ENCODE assay signal across 8 cellular contexts in genomic region chr10:74175510-74176379, GRCh38. TPM values are rescaled to one million over a fixed set of nuclear protein-coding genes. Genes with fewer than 3 reads are reported as not detected.
DNase-seq lines count a peak whose midpoint lies in the region; ATAC-seq, FAIRE-seq and TF ChIP-seq lines count a peak whose summit lies in the region.

No MANE protein-coding gene starts in this region.

- no peaks in the 10 kb centered on the region for H3K9me1 ChIP-seq in K562 (ENCODE audit: control insufficient read depth, insufficient read depth, low read length)

- in situ Hi-C loops in K562 (cut with MboI) = no loop called here

- H2BK5ac ChIP-seq in mesenchymal stem cell (ENCODE audit: low read depth, low read length, poor library complexity, severe bottlenecking) = no peak overlapping the region

- no peak overlapping the region for H3K14ac ChIP-seq in mesenchymal stem cell (ENCODE audit: low read length in 2 of 2)

- TF ChIP-seq CTCF in right atrium auricular region (IDR thresholded peaks at IDR 0.05) (no peak), K562 (IDR thresholded peaks at IDR 0.05 in 2 of 3, conservative IDR thresholded peaks at IDR 0.05 in 1 of 3; ENCODE audit: insufficient read depth in 2 of 3, low read depth in 1 of 3, low read length in 3 of 3) (no peak), vagina (IDR thresholded peaks at IDR 0.05) (no peak)

- no peak overlapping the region for H2BK12ac ChIP-seq in mesenchymal stem cell (ENCODE audit: low read length in 2 of 2)

- H4K8ac ChIP-seq in mesenchymal stem cell (ENCODE audit: low read length) = peak overlapping the region; percentile 66

- H3K9ac ChIP-seq in K562 (ENCODE audit: insufficient read depth in 1 of 2, low read depth in 2 of 2, low read length in 2 of 2) = peak overlapping the region; percentile 95 to 98
- H3K9ac ChIP-seq in mesenchymal stem cell (ENCODE audit: low read length) = peak overlapping the region; percentile 99

- no peak for TF ChIP-seq POLR2A in K562 (conservative IDR thresholded peaks at IDR 0.05)
- TF ChIP-seq POLR2A in vagina (IDR thresholded peaks at IDR 0.05) = no peak

- peak overlapping the region; percentile 98 for H2AFZ ChIP-seq in K562 (ENCODE audit: low read depth, low read length)
- peak overlapping the region; percentile 10 for H2AFZ ChIP-seq in mesenchymal stem cell (ENCODE audit: low read depth, low read length)

- no peak overlapping the region for H2BK15ac ChIP-seq in mesenchymal stem cell (ENCODE audit: low read depth, poor library complexity, severe bottlenecking)

- DNase-seq in right atrium auricular region (ENCODE audit: low spot score) = no peak
- no peak for DNase-seq in Right ventricle myocardium inferior (ENCODE audit: missing footprints)
- DNase-seq in K562 (ENCODE audit: extremely low read depth in 1 of 4, low spot score in 3 of 4) = no peak
- no peak for DNase-seq in mesenchymal stem cell
- DNase-seq in vagina (ENCODE audit: extremely low spot score in 2 of 2) = no peak
- no peak for DNase-seq in posterior cingulate gyrus
- no peak for DNase-seq in GM03348 (ENCODE audit: low spot score)

- H2BK120ac ChIP-seq in mesenchymal stem cell (ENCODE audit: low read depth, low read length) = no peak overlapping the region

- POLR2A ChIA-PET in K562 (lab: Yijun Ruan, JAX) = interaction anchor here (0.6 to 3.4 kb wide), 12 partner anchors 8 to 1547 kb away, joined by 3 to 43 read pairs (median 4); partner anchors contain the start of genes ADK and AP3M1

- ATAC-seq in Right ventricle myocardium inferior (no peak), K562 (no peak), GM21423 (IDR thresholded peaks at IDR 0.05; ENCODE audit: unreplicated experiment) (no peak)

- H3K4me3 ChIP-seq in right atrium auricular region = peak overlapping the region; percentile 66 to 75
- H3K4me3 ChIP-seq in K562 = peak overlapping the region; percentile 73
- H3K4me3 ChIP-seq in mesenchymal stem cell (ENCODE audit: insufficient read depth in 1 of 2, low read depth in 1 of 2, low read length in 2 of 2) = peak overlapping the region; percentile 74 to 100
- peak overlapping the region; percentile 51 to 70 for H3K4me3 ChIP-seq in vagina

- no peak overlapping the region for H2AK5ac ChIP-seq in mesenchymal stem cell (ENCODE audit: low read length, severe bottlenecking)

- intact Hi-C loops in Right ventricle myocardium inferior (cut with DNase I) (loop anchor here (2.0 kb wide), 1 partner anchor 25 kb away; the partner anchor contains the start of genes ADK and AP3M1), K562 (cut with micrococcal nuclease) (loop anchor here (2.0 kb wide), 1 partner anchor 25 kb away; the partner anchor contains the start of genes ADK and AP3M1), vagina (cut with DNase I) (loop anchor here (1.0 kb wide), 1 partner anchor 25 kb away; the partner anchor contains the start of gene AP3M1), posterior cingulate gyrus (cut with DNase I) (loop anchor here (2.0 kb wide), 1 partner anchor 25 kb away; the partner anchor contains the start of genes ADK and AP3M1)

- H3K79me1 ChIP-seq in mesenchymal stem cell (replicated peaks; ENCODE audit: low read length, poor library complexity, severe bottlenecking) = peaks cover 4% of the 10 kb centered on the region

- H3K4ac ChIP-seq in mesenchymal stem cell (ENCODE audit: low read depth in 1 of 2, low read length in 2 of 2) = peak overlapping the region in 1 of 2 experiments; percentile 60

- no peak for FAIRE-seq in K562 (lab: Jason Lieb, UNC)

- H3K4me1 ChIP-seq in right atrium auricular region = peaks cover 0 to 18% of the 10 kb centered on the region in 2 donors
- peaks cover 13 to 17% of the 10 kb centered on the region in 2 experiments; a peak in 4 of 5 replicates for H3K4me1 ChIP-seq in K562 (replicated peaks in 1 of 2; ENCODE audit: control insufficient read depth in 2 of 2, insufficient read depth in 2 of 2, low read length in 2 of 2)
- H3K4me1 ChIP-seq in mesenchymal stem cell (ENCODE audit: control insufficient read depth, insufficient read depth, low read depth, low read length) = no peaks in the 10 kb centered on the region
- peaks cover 22% of the 10 kb centered on the region for H3K4me1 ChIP-seq in vagina

- no peaks in the 10 kb centered on the region for H4K20me1 ChIP-seq in K562 (replicated peaks; ENCODE audit: control insufficient read depth, insufficient read depth, low read length)

- no peak for TF ChIP-seq RAD21 in K562 (CRISPR knock-in tag; conservative IDR thresholded peaks at IDR 0.05 in 1 of 2, IDR thresholded peaks at IDR 0.05 in 1 of 2)

- CTCF ChIA-PET in K562 (lab: Yijun Ruan, JAX; ENCODE audit: low intra/inter-chr PET ratio) = no interaction called here

- H3K36me3 ChIP-seq in right atrium auricular region (no peaks in the 10 kb centered on the region), K562 (ENCODE audit: control insufficient read depth, insufficient read depth, low read length) (peaks cover 6% of the 10 kb centered on the region; the same call in 1 of the 3 replicates), mesenchymal stem cell (ENCODE audit: control insufficient read depth in 1 of 2, insufficient read depth in 2 of 2, low read depth in 1 of 2, low read length in 2 of 2) (no peaks in the 10 kb centered on the region), vagina (no peaks in the 10 kb centered on the region)

- peak overlapping the region; percentile 99 for H3K4me2 ChIP-seq in K562 (ENCODE audit: insufficient read depth, low read length)
- peak overlapping the region; percentile 81 for H3K4me2 ChIP-seq in mesenchymal stem cell (ENCODE audit: low read length, poor library complexity, severe bottlenecking)

- BruUV-seq in K562 (replicated peaks; lab: Mats Ljungman, UMichigan) = TSS peak; percentile 95

- peak overlapping the region; percentile 83 to 85 for H3K27ac ChIP-seq in right atrium auricular region
- H3K27ac ChIP-seq in K562 (ENCODE audit: extremely low read depth, low read depth, low read length) = peak overlapping the region; percentile 93
- peak overlapping the region; percentile 82 for H3K27ac ChIP-seq in mesenchymal stem cell (ENCODE audit: low read length, poor library complexity, severe bottlenecking)
- H3K27ac ChIP-seq in vagina = peak overlapping the region; percentile 83

- WGBS in K562 (ENCODE audit: insufficient coverage, low coverage, missing lambda C conversion rate) = 20% methylated on average over 10 of the region's 10 CpGs
- WGBS in mesenchymal stem cell = 27% methylated on average over 8 of the region's 10 CpGs

- TF ChIP-seq EP300 in K562 (IDR thresholded peaks at IDR 0.05; ENCODE audit: low read length) = no peak

- peak overlapping the region; percentile 82 to 89 for H3K18ac ChIP-seq in mesenchymal stem cell (ENCODE audit: low read depth in 1 of 2, low read length in 2 of 2)

- H3K27me3 ChIP-seq in right atrium auricular region = no peaks in the 10 kb centered on the region
- H3K27me3 ChIP-seq in K562 (ENCODE audit: control insufficient read depth in 2 of 2, insufficient read depth in 2 of 2, low read length in 2 of 2) = no peaks in the 10 kb centered on the region
- no peaks in the 10 kb centered on the region for H3K27me3 ChIP-seq in mesenchymal stem cell (ENCODE audit: control insufficient read depth in 1 of 2, insufficient read depth in 1 of 2, low read length in 2 of 2)
- no peaks in the 10 kb centered on the region for H3K27me3 ChIP-seq in vagina

- H3K23ac ChIP-seq in mesenchymal stem cell (ENCODE audit: low read length in 2 of 2) = no peak overlapping the region

- H3K79me2 ChIP-seq in K562 (ENCODE audit: control insufficient read depth, insufficient read depth, low read length) = peaks cover 44% of the 10 kb centered on the region

- H4K91ac ChIP-seq in mesenchymal stem cell (ENCODE audit: low read length) = no peak overlapping the region

- H3K9me3 ChIP-seq in right atrium auricular region = no peaks in the 10 kb centered on the region
- no peaks in the 10 kb centered on the region for H3K9me3 ChIP-seq in K562 (replicated peaks; ENCODE audit: control insufficient read depth, insufficient read depth, low read depth, low read length)
- H3K9me3 ChIP-seq in mesenchymal stem cell (ENCODE audit: control insufficient read depth, low read length) = no peaks in the 10 kb centered on the region
- H3K9me3 ChIP-seq in vagina = no peaks in the 10 kb centered on the region

RNA-seq across cellular contexts. Expression of gene ADK, which starts 24.7 kb away (rescaled TPM):
- total RNA-seq in right atrium auricular region (10 to 100 TPM; 23.7 to 31.6 TPM), Right ventricle myocardium inferior (41.4 TPM), K562 (2014; rRNA removed) (50.5 and 54.2 TPM in 2 replicates), K562 (2014; rRNA removed; fragmentation: Illumina TruSeq; extraction: Trizol) (72.6 and 87.9 TPM in 2 replicates), K562 (2015; rRNA removed; fragmentation: Illumina TruSeq; extraction: Trizol) (61.1 and 65.4 TPM in 2 replicates), K562 (2021) (73.6 and 75.1 TPM in 2 replicates), vagina (46.2 TPM)
- 43.7 and 86.9 TPM in 2 replicates for total RNA-seq in K562 (2011; cell fraction: chromatin; rRNA removed; ENCODE audit: low replicate concordance)
- 26.2 and 32.6 TPM in 2 replicates for total RNA-seq in K562 (2011; cell fraction: nucleolus; rRNA removed)
- 31.7 and 37.8 TPM in 2 replicates for total RNA-seq in K562 (2011; cell fraction: nucleoplasm; rRNA removed)
- polyA plus RNA-seq in K562 (2011; rRNA removed) (55.4 and 88.5 TPM in 2 replicates), K562 (2014; fragmentation: Illumina TruSeq; extraction: Trizol) (77.8 and 78.9 TPM in 2 replicates), K562 (2014; fragmentation: Nextera tagmentation; extraction: Ambion mirVana) (10 to 100 TPM; 83.6 to 97.8 TPM), K562 (2014; rRNA removed) (65.8 and 71.0 TPM in 2 replicates)
- 15.0 and 24.2 TPM in 2 replicates for polyA plus RNA-seq in K562 (2011; cell fraction: cytosol; rRNA removed)
- 10.0 and 16.4 TPM in 2 replicates for polyA plus RNA-seq in K562 (2011; cell fraction: nucleus; rRNA removed)
- 42.2 and 50.7 TPM in 2 replicates for polyA plus RNA-seq in K562 (2012)
- polyA minus RNA-seq in K562 (2011; rRNA and poly(A)+ RNA removed) = 59.0 and 60.1 TPM in 2 replicates
- polyA minus RNA-seq in K562 (2011; cell fraction: cytosol; rRNA and poly(A)+ RNA removed) = 15.1 and 21.9 TPM in 2 replicates
- polyA minus RNA-seq in K562 (2011; cell fraction: nucleus; rRNA and poly(A)+ RNA removed) = 25.7 and 34.8 TPM in 2 replicates
- polyA plus RNA-seq in mesenchymal stem cell (2013, experiment 1 of 2) = 24.2 TPM
- polyA plus RNA-seq in mesenchymal stem cell (2013, experiment 2 of 2) = 24.9 TPM

RNA-seq across cellular contexts. Expression of gene AP3M1, which starts 25.1 kb away (rescaled TPM):
- total RNA-seq in right atrium auricular region (10 to 100 TPM; 20.2 to 27.6 TPM), Right ventricle myocardium inferior (28.0 TPM), K562 (2014; rRNA removed) (44.3 and 48.1 TPM in 2 replicates), K562 (2014; rRNA removed; fragmentation: Illumina TruSeq; extraction: Trizol) (67.1 and 75.5 TPM in 2 replicates), K562 (2015; rRNA removed; fragmentation: Illumina TruSeq; extraction: Trizol) (61.4 and 67.6 TPM in 2 replicates), K562 (2021) (66.8 and 67.8 TPM in 2 replicates), vagina (19.6 TPM)
- total RNA-seq in K562 (2011; cell fraction: chromatin; rRNA removed; ENCODE audit: low replicate concordance) = 79.8 and 112 TPM in 2 replicates
- total RNA-seq in K562 (2011; cell fraction: nucleolus; rRNA removed) = 46.7 and 47.5 TPM in 2 replicates
- 65.3 and 84.1 TPM in 2 replicates for total RNA-seq in K562 (2011; cell fraction: nucleoplasm; rRNA removed)
- polyA plus RNA-seq in K562 (2011; rRNA removed) (109 and 135 TPM in 2 replicates), K562 (2014; fragmentation: Illumina TruSeq; extraction: Trizol) (86.9 and 105 TPM in 2 replicates), K562 (2014; fragmentation: Nextera tagmentation; extraction: Ambion mirVana) (10 to 100 TPM; 54.7 to 89.9 TPM), K562 (2014; rRNA removed) (51.5 and 68.4 TPM in 2 replicates)
- 39.8 and 73.5 TPM in 2 replicates for polyA plus RNA-seq in K562 (2011; cell fraction: cytosol; rRNA removed)
- 48.8 and 68.8 TPM in 2 replicates for polyA plus RNA-seq in K562 (2011; cell fraction: nucleus; rRNA removed)
- polyA plus RNA-seq in K562 (2012) = 53.8 and 71.1 TPM in 2 replicates
- 140 and 141 TPM in 2 replicates for polyA minus RNA-seq in K562 (2011; rRNA and poly(A)+ RNA removed)
- 41.5 and 57.5 TPM in 2 replicates for polyA minus RNA-seq in K562 (2011; cell fraction: cytosol; rRNA and poly(A)+ RNA removed)
- 24.9 and 46.7 TPM in 2 replicates for polyA minus RNA-seq in K562 (2011; cell fraction: nucleus; rRNA and poly(A)+ RNA removed)
- 33.0 TPM for polyA plus RNA-seq in mesenchymal stem cell (2013, experiment 1 of 2)
- polyA plus RNA-seq in mesenchymal stem cell (2013, experiment 2 of 2) = 33.7 TPM
